In the genomic region with DNA sequence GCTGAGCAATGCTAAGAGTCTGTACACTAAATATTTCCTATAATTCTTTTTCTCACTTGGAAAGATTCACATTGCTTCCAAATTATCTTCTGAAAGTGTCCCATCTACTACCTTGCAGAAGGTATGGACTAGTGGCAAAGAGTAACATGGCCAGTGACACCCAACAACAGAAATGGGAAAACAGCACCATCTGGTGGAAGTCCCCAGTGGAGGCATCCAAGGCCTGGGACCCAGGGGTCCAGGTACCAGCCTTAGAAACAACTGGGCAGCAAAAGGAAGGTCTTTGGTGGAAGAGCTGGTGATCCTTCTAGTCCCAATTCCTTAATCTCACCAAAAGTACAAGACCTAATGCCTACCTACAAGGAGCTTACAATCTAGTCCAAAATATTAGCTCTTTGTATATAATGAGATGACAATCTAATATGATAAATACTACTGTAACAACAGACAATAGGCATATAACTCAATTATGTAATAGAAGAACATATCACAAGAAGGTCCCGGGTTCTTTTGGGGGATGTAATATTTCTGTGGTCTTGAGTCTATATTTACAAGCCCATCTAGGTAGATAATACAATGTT, we compare ENCODE assay signal across 8 cellular contexts. TPM values are rescaled to one million over a fixed set of nuclear protein-coding genes. Genes with fewer than 3 reads are reported as not detected.
DNase-seq lines count a peak whose midpoint lies in the region; ATAC-seq, FAIRE-seq and TF ChIP-seq lines count a peak whose summit lies in the region.

No MANE protein-coding gene starts in this region.

- no peaks in the 10 kb centered on the region for H3K9me3 Mint-ChIP-seq in activated CD4-positive, alpha-beta memory T cell treated with anti-CD3 and anti-CD28 coated beads, Interleukin-2, amount 10 ng/mL, durations not matched to agents 7 days and 5 days

- no peak overlapping the region for H3K9ac ChIP-seq in keratinocyte (ENCODE audit: control insufficient read depth, extremely low read depth, insufficient read depth, low read length)

- H3K27me3 Mint-ChIP-seq in activated CD4-positive, alpha-beta memory T cell treated with anti-CD3 and anti-CD28 coated beads, Interleukin-2, amount 10 ng/mL, durations not matched to agents 7 days and 5 days = no peaks in the 10 kb centered on the region

- POLR2A ChIA-PET in activated CD4-positive, alpha-beta memory T cell treated with anti-CD3 and anti-CD28 coated beads, Interleukin-2, amount 10 ng/mL, durations not matched to agents 7 days and 5 days (lab: Charles Lee) = interaction anchor here (1.0 kb wide), 1 partner anchor 54 kb away, joined by 5 read pairs; no protein-coding TSS in a partner anchor

- TF ChIP-seq CTCF in keratinocyte (optimal IDR thresholded peaks at IDR 0.05 in 1 of 3, IDR thresholded peaks at IDR 0.05 in 1 of 3, conservative IDR thresholded peaks at IDR 0.05 in 1 of 3; ENCODE audit: extremely low read depth in 1 of 3, insufficient read depth in 2 of 3, low read length in 3 of 3) = peak; percentile 57 to 66 (median 66)

- CTCF ChIA-PET in activated CD4-positive, alpha-beta memory T cell treated with anti-CD3 and anti-CD28 coated beads, Interleukin-2, amount 10 ng/mL, durations not matched to agents 7 days and 5 days (lab: Charles Lee) = interaction anchor here (0.7 to 1.7 kb wide), 9 partner anchors 10 to 118 kb away, joined by 3 to 12 read pairs (median 4); no protein-coding TSS in a partner anchor

- H4K20me1 ChIP-seq in keratinocyte (ENCODE audit: control insufficient read depth, extremely low read depth, insufficient read depth, low read length) = no peaks in the 10 kb centered on the region

- no peaks in the 10 kb centered on the region for H3K4me1 ChIP-seq in keratinocyte (ENCODE audit: control insufficient read depth, extremely low read depth, insufficient read depth, low read length)

- H3K27ac ChIP-seq in keratinocyte (ENCODE audit: control insufficient read depth, insufficient read depth, low read length) = no peak overlapping the region

- no peak for ATAC-seq in HG02759 (IDR thresholded peaks at IDR 0.05; ENCODE audit: unreplicated experiment)

- no peak overlapping the region for H2AFZ ChIP-seq in keratinocyte (ENCODE audit: control insufficient read depth, low read length)

- peak; percentile 9 for DNase-seq in activated gamma-delta T cell treated with Interleukin-2 at 50 U/mL for 16 hours
- no peak for DNase-seq in activated gamma-delta T cell (lab: John Stamatoyannopoulos, UW)
- DNase-seq in NCI-H146 (lab: John Stamatoyannopoulos, UW) = peak; percentile 62
- DNase-seq in activated CD4-positive, alpha-beta memory T cell treated with anti-CD3 and anti-CD28 coated beads, Interleukin-2, amount 10 ng/mL, durations not matched to agents 7 days and 5 days = peak; percentile 39
- no peak for DNase-seq in keratinocyte (ENCODE audit: low read depth, low spot score)
- DNase-seq in islet precursor cell = no peak
- no peak for DNase-seq in NCI-H187 (lab: John Stamatoyannopoulos, UW)

- H3K4me3 ChIP-seq in keratinocyte (ENCODE audit: control insufficient read depth in 2 of 3, extremely low read depth in 1 of 3, insufficient read depth in 2 of 3, low read depth in 1 of 3, low read length in 3 of 3) = no peak overlapping the region

- H3K4me2 ChIP-seq in keratinocyte (ENCODE audit: control insufficient read depth, extremely low read depth, insufficient read depth, low read depth, low read length) = no peak overlapping the region

- no peaks in the 10 kb centered on the region for H3K9me3 ChIP-seq in keratinocyte (ENCODE audit: control insufficient read depth, low read depth, low read length)

- H3K27ac Mint-ChIP-seq in activated CD4-positive, alpha-beta memory T cell treated with anti-CD3 and anti-CD28 coated beads, Interleukin-2, amount 10 ng/mL, durations not matched to agents 7 days and 5 days = no peak overlapping the region

- H3K79me2 ChIP-seq in keratinocyte (ENCODE audit: control insufficient read depth, insufficient read depth, low read length) = no peaks in the 10 kb centered on the region

- H3K36me3 ChIP-seq in keratinocyte (ENCODE audit: control insufficient read depth in 2 of 2, extremely low read depth in 1 of 2, insufficient read depth in 2 of 2, low read length in 2 of 2) = no peaks in the 10 kb centered on the region

- H3K27me3 ChIP-seq in keratinocyte (ENCODE audit: control insufficient read depth, extremely low read depth, insufficient read depth, low read length) = peaks cover 31% of the 10 kb centered on the region

- peaks cover 9% of the 10 kb centered on the region for H3K36me3 Mint-ChIP-seq in activated CD4-positive, alpha-beta memory T cell treated with anti-CD3 and anti-CD28 coated beads, Interleukin-2, amount 10 ng/mL, durations not matched to agents 7 days and 5 days (ENCODE audit: low read depth)

- H3K4me1 Mint-ChIP-seq in activated CD4-positive, alpha-beta memory T cell treated with anti-CD3 and anti-CD28 coated beads, Interleukin-2, amount 10 ng/mL, durations not matched to agents 7 days and 5 days = peaks cover 12% of the 10 kb centered on the region

- no peak overlapping the region for H3K4me3 Mint-ChIP-seq in activated CD4-positive, alpha-beta memory T cell treated with anti-CD3 and anti-CD28 coated beads, Interleukin-2, amount 10 ng/mL, durations not matched to agents 7 days and 5 days

- dilution Hi-C loops in keratinocyte (cut with MboI; ENCODE audit: extremely low pct_ligation_motif_present, low sequenced_read_pairs) = no loop called here

- FAIRE-seq in keratinocyte (lab: Jason Lieb, UNC) = no peak

- no peaks in the 10 kb centered on the region for H3K9me1 ChIP-seq in keratinocyte (ENCODE audit: control insufficient read depth, extremely low read depth, insufficient read depth, low read length)

RNA-seq across cellular contexts. Expression of gene SKAP1, which starts 55.3 kb away (rescaled TPM):
- 100 to 1,000 TPM; 132 to 133 TPM for total RNA-seq in activated CD4-positive, alpha-beta memory T cell treated with anti-CD3 and anti-CD28 coated beads, Interleukin-2, amount 10 ng/mL, durations not matched to agents 7 days and 5 days
- polyA plus RNA-seq in keratinocyte = 0.09 TPM in 1 of 3 replicates, not detected in the others
- not detected for polyA plus RNA-seq in keratinocyte (2011; ENCODE audit: low read depth)
- polyA plus RNA-seq in keratinocyte (2011; cell fraction: cytosol; rRNA removed) = not detected in 2 replicates
- not detected in 2 replicates for polyA plus RNA-seq in keratinocyte (2011; cell fraction: nucleus; rRNA removed)
- not detected in 2 replicates for polyA plus RNA-seq in keratinocyte (2012; ENCODE audit: low replicate concordance)
- polyA minus RNA-seq in keratinocyte = not detected in 3 replicates
- polyA minus RNA-seq in keratinocyte (2011; cell fraction: cytosol; rRNA and poly(A)+ RNA removed) = not detected
- polyA minus RNA-seq in keratinocyte (2011; cell fraction: nucleus; rRNA and poly(A)+ RNA removed) = not detected in 2 replicates

Comparison
In these comparisons a context has a peak if more than half of its experiments do, and no peak if none do; other contexts are left out.
1. DNase-seq: peak in activated gamma-delta T cell treated with Interleukin-2 at 50 U/mL for 16 hours (single experiment), NCI-H146 (single experiment) and activated CD4-positive, alpha-beta memory T cell treated with anti-CD3 and anti-CD28 coated beads, Interleukin-2, amount 10 ng/mL, durations not matched to agents 7 days and 5 days (single experiment); none in activated gamma-delta T cell (single experiment), keratinocyte (single experiment), islet precursor cell (single experiment) and NCI-H187 (0 of 2).